Comparison of ENCODE assay signal across 29 cellular contexts in genomic region chr1:21366288-21366687, GRCh38.
"Had no signal": no experiment of that assay in that cellular context is flagged by ENCODE, and none has a peak within 500 bp of the region (broad histone marks: within the 10 kb centered on the region; RNA-seq: fewer than 3 reads in every experiment).

No MANE protein-coding gene starts in this region.

- ATAC-seq: activated CD8-positive, alpha-beta T cell treated with anti-CD3 and anti-CD28 coated beads for 36 hours; effector memory CD8-positive, alpha-beta T cell; heart right ventricle; left lung; lower lobe of right lung; sciatic nerve; SK-N-SH treated with all-trans-retinoic acid at 6 μM for 48 hours; stimulated activated memory B cell treated with anti-CD40 and anti-IgM and Interleukin-4, amounts not matched to agents 10 μg/mL and 1 μg/mL and 100 μg/mL, for 72 hours had no signal

- H3K27me3 ChIP-seq: cardiac muscle cell, esophagus muscularis mucosa, heart right ventricle, left lung, ovary, testis, transverse colon had no signal

- DNase-seq: activated B cell treated with CpG ODN at 0.5 μM for 24 hours; activated CD4-positive, alpha-beta T cell treated with anti-CD3 and anti-CD28 coated beads, Interleukin-2, amount 50 U/mL, for 1 hour; activated CD8-positive, alpha-beta T cell treated with anti-CD3 and anti-CD28 coated beads for 36 hours; activated effector memory CD4-positive, alpha-beta T cell treated with Interleukin-2 at 50 U/mL for 16 hours; activated naive CD4-positive, alpha-beta T cell treated with Interleukin-2 at 50 U/mL for 16 hours; activated T-cell treated with anti-CD3 and anti-CD28 coated beads for 4 hours; anterior cingulate cortex; cerebellar nuclear complex; cortex of kidney; effector memory CD8-positive, alpha-beta T cell; foreskin melanocyte; heart right ventricle; kidney glomerular epithelial cell; left lung; lower lobe of right lung; nephron progenitor cell; ovary; retina; stimulated activated CD4-positive, alpha-beta T cell treated with anti-CD3 and anti-CD28 coated beads, Interleukin-1b, Interleukin-23, amount 100 ng/mL, for 48 hours; stimulated activated CD4-positive, alpha-beta T cell treated with anti-CD3 and anti-CD28 coated beads, Interleukin-4, amount 100 ng/mL, for 4 hours; stimulated activated CD8-positive, alpha-beta memory T cell treated with anti-CD3 and anti-CD28 coated beads, Interleukin-4, amount 100 ng/mL, for 48 hours; testis; transverse colon had no signal

- H3K27ac ChIP-seq: cardiac muscle cell, esophagus muscularis mucosa, heart right ventricle, left lung, lower lobe of right lung, ovary, skin epidermis, testis, transverse colon had no signal

- H3K36me3 ChIP-seq: cardiac muscle cell, esophagus muscularis mucosa, heart right ventricle, left lung, lower lobe of right lung, ovary, transverse colon had no signal

- H3K4me3 ChIP-seq: cardiac muscle cell, esophagus muscularis mucosa, heart right ventricle, left lung, lower lobe of right lung, ovary, skin epidermis, testis, transverse colon had no signal

- H3K4me1 ChIP-seq: testis had no signal

- H3K9me3 ChIP-seq: esophagus muscularis mucosa, heart right ventricle, left lung, lower lobe of right lung, ovary, testis, transverse colon had no signal
